In the genomic region with DNA sequence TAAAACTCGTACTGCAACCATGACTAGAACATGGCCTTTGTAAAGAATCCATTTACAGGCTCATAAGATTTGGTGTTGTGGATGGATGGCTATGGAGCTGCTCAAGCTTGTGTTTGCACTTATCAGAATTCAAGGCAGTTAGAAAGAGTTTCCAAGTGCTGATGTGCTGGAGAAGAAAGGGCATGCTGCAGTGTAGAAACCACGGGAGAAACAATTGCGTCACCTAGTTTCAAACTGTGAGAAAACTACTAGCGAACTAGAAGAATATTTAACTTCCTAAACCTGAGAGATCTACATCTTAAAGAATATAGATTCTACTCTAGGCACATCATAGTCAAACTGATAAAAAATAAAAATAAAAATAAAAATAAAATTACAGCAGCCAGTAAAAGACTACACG, we compare ENCODE assay signal across 19 cellular contexts.
"Had no signal": no experiment of that assay in that cellular context is flagged by ENCODE, and none has a peak within 500 bp of the region (broad histone marks: within the 10 kb centered on the region; RNA-seq: fewer than 3 reads in every experiment).

No MANE protein-coding gene starts in this region.

- H3K4me1 Mint-ChIP-seq: neural progenitor cell had no signal

- H3K4me1 ChIP-seq: gastroesophageal sphincter, heart right ventricle, neural progenitor cell, uterus had no signal

- ATAC-seq: activated T-helper 17 cell treated with anti-CD3 and anti-CD28 coated beads, Interleukin-2, amount 50 U/mL, for 72 hours; effector memory CD8-positive, alpha-beta T cell; gastroesophageal sphincter; heart right ventricle; stimulated activated naive B cell treated with anti-CD40 and anti-IgM and Interleukin-4, amounts not matched to agents 10 μg/mL and 1 μg/mL and 100 μg/mL, for 72 hours had no signal

- DNase-seq: activated CD4-positive, alpha-beta T cell treated with anti-CD3 and anti-CD28 coated beads for 1 hour; activated CD4-positive, alpha-beta T cell treated with anti-CD3 and anti-CD28 coated beads, Interleukin-2, amount 50 U/mL, for 4 hours; activated naive CD4-positive, alpha-beta T cell treated with Interleukin-2 at 50 U/mL for 16 hours; activated T-cell treated with anti-CD3 and anti-CD28 coated beads for 4 hours; aorta; dermis blood vessel endothelial cell; effector memory CD8-positive, alpha-beta T cell; heart right ventricle; islet precursor cell; ovary; stimulated activated CD4-positive, alpha-beta T cell treated with anti-CD3 and anti-CD28 coated beads, Interleukin-2, amount 100 ng/mL, for 48 hours; stimulated activated naive B cell treated with anti-CD40 and anti-IgM and Interleukin-4, amounts not matched to agents 10 μg/mL and 1 μg/mL and 100 μg/mL, for 72 hours; T1000; thyroid gland; uterus had no signal

- H3K4me3 ChIP-seq: gastroesophageal sphincter, heart right ventricle, neural progenitor cell, ovary, thyroid gland, uterus had no signal

- H2AFZ ChIP-seq: neural progenitor cell had no signal

- H3K27ac ChIP-seq: gastroesophageal sphincter, heart right ventricle, neural progenitor cell, ovary, uterus had no signal

- H3K4me3 Mint-ChIP-seq: activated T-helper 17 cell treated with anti-CD3 and anti-CD28 coated beads, Interleukin-2, amount 50 U/mL, for 72 hours; effector memory CD8-positive, alpha-beta T cell; neural progenitor cell; stimulated activated naive B cell treated with anti-CD40 and anti-IgM and Interleukin-4, amounts not matched to agents 10 μg/mL and 1 μg/mL and 100 μg/mL, for 72 hours had no signal

- H3K27me3 ChIP-seq: gastroesophageal sphincter, heart right ventricle, neural progenitor cell, ovary, thyroid gland, uterus had no signal

- H3K9ac ChIP-seq: neural progenitor cell had no signal

- H3K27ac Mint-ChIP-seq: activated T-helper 17 cell treated with anti-CD3 and anti-CD28 coated beads, Interleukin-2, amount 50 U/mL, for 72 hours; effector memory CD8-positive, alpha-beta T cell; neural progenitor cell had no signal

- H3K27me3 Mint-ChIP-seq: activated T-helper 17 cell treated with anti-CD3 and anti-CD28 coated beads, Interleukin-2, amount 50 U/mL, for 72 hours; effector memory CD8-positive, alpha-beta T cell; stimulated activated naive B cell treated with anti-CD40 and anti-IgM and Interleukin-4, amounts not matched to agents 10 μg/mL and 1 μg/mL and 100 μg/mL, for 72 hours had no signal

- H3K4me2 ChIP-seq: neural progenitor cell had no signal

- H3K36me3 ChIP-seq: gastroesophageal sphincter, heart right ventricle, neural progenitor cell, ovary, thyroid gland, uterus had no signal

- FAIRE-seq: bronchial epithelial cell had no signal

- H3K9me3 ChIP-seq: ovary, thyroid gland, uterus had no signal
